ENCODE assay signal across 2 cellular contexts in the genomic region with DNA sequence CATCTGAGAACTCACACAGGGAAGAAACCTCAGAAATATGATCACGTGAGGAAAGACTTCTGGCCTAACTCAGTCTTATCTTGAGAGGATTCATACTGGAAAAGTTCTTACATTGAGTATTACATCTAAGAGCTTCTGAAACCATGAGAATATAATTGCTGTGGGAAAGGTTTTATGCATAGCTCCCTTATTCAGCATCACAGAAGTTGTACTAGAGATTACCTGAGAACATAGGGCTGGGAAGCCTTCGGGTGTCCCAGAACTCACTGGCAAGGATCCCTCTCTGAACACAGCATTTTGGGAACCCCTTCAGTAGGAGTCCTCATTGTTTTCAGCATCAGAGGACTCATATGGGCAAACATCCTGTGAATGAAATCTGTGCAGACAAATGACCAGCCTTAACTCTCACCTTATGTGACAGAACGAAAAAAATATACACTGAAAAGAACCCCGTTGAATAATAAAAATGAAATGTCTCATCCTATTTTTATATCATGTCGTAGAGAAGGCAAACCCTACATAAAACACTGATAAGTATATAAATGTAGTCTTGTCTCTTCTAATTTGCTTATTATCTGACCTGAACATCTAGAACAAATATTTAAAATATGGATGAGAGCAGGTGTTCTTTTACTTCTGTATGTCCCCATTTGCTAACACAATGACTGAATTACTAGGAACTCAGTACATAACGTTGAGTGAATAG.
TF ChIP-seq lines count a peak whose summit lies in the region.

No MANE protein-coding gene starts in this region.

TF ChIP-seq in IMR-90, 13 proteins besides CTCF, POLR2A, EP300 and RAD21:
- TF ChIP-seq CHD1 (IDR thresholded peaks at IDR 0.05; ENCODE audit: low read depth, low read length) (no peak), MAFK (IDR thresholded peaks at IDR 0.05; ENCODE audit: low read depth, low read length) (no peak), BHLHE40 (IDR thresholded peaks at IDR 0.05; ENCODE audit: low read depth, low read length) (no peak), SMC3 (IDR thresholded peaks at IDR 0.05; ENCODE audit: low read depth, low read length) (no peak)
- TF ChIP-seq, protein P1, sequence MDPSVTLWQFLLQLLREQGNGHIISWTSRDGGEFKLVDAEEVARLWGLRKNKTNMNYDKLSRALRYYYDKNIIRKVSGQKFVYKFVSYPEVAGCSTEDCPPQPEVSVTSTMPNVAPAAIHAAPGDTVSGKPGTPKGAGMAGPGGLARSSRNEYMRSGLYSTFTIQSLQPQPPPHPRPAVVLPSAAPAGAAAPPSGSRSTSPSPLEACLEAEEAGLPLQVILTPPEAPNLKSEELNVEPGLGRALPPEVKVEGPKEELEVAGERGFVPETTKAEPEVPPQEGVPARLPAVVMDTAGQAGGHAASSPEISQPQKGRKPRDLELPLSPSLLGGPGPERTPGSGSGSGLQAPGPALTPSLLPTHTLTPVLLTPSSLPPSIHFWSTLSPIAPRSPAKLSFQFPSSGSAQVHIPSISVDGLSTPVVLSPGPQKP (IDR thresholded peaks at IDR 0.05; ENCODE audit: borderline replicate concordance, low read depth, low read length), result no peak

TF ChIP-seq in GM12878, 131 proteins besides CTCF, POLR2A, EP300 and RAD21:
- TF ChIP-seq BHLHE40 (IDR thresholded peaks at IDR 0.05; ENCODE audit: borderline replicate concordance in 1 of 2, low read depth in 2 of 2, low read length in 1 of 2) (no peak), MEF2A (IDR thresholded peaks at IDR 0.05; ENCODE audit: insufficient read depth, low read depth, low read length) (no peak), PML (IDR thresholded peaks at IDR 0.05; ENCODE audit: low read length) (peak; percentile 38; the same call in 1 of the 2 replicates), RCOR1 (conservative IDR thresholded peaks at IDR 0.05; ENCODE audit: low read depth, low read length) (no peak), EED (IDR thresholded peaks at IDR 0.05; ENCODE audit: low read depth) (no peak), CREM (IDR thresholded peaks at IDR 0.05; ENCODE audit: low read depth) (no peak), SMARCA5 (IDR thresholded peaks at IDR 0.05) (no peak), NR2F1 (conservative IDR thresholded peaks at IDR 0.05) (no peak), MEF2B (IDR thresholded peaks at IDR 0.05; ENCODE audit: partially characterized antibody, poor library complexity, severe bottlenecking) (no peak), SIN3A (IDR thresholded peaks at IDR 0.05; ENCODE audit: low read depth, low read length) (no peak), KLF5 (IDR thresholded peaks at IDR 0.05; ENCODE audit: partially characterized antibody) (peak; percentile 97), CBX5 (IDR thresholded peaks at IDR 0.05; ENCODE audit: low read depth) (peak; percentile 100), ZNF274 (IDR thresholded peaks at IDR 0.05; ENCODE audit: insufficient read depth, insufficient read length) (peak; percentile 99), NRF1 (conservative IDR thresholded peaks at IDR 0.05; ENCODE audit: low read depth, low read length) (no peak)
- TF ChIP-seq, protein P2, sequence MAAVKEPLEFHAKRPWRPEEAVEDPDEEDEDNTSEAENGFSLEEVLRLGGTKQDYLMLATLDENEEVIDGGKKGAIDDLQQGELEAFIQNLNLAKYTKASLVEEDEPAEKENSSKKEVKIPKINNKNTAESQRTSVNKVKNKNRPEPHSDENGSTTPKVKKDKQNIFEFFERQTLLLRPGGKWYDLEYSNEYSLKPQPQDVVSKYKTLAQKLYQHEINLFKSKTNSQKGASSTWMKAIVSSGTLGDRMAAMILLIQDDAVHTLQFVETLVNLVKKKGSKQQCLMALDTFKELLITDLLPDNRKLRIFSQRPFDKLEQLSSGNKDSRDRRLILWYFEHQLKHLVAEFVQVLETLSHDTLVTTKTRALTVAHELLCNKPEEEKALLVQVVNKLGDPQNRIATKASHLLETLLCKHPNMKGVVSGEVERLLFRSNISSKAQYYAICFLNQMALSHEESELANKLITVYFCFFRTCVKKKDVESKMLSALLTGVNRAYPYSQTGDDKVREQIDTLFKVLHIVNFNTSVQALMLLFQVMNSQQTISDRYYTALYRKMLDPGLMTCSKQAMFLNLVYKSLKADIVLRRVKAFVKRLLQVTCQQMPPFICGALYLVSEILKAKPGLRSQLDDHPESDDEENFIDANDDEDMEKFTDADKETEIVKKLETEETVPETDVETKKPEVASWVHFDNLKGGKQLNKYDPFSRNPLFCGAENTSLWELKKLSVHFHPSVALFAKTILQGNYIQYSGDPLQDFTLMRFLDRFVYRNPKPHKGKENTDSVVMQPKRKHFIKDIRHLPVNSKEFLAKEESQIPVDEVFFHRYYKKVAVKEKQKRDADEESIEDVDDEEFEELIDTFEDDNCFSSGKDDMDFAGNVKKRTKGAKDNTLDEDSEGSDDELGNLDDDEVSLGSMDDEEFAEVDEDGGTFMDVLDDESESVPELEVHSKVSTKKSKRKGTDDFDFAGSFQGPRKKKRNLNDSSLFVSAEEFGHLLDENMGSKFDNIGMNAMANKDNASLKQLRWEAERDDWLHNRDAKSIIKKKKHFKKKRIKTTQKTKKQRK (IDR thresholded peaks at IDR 0.05; ENCODE audit: low read depth, low read length), result no peak
- TF ChIP-seq, protein P3, sequence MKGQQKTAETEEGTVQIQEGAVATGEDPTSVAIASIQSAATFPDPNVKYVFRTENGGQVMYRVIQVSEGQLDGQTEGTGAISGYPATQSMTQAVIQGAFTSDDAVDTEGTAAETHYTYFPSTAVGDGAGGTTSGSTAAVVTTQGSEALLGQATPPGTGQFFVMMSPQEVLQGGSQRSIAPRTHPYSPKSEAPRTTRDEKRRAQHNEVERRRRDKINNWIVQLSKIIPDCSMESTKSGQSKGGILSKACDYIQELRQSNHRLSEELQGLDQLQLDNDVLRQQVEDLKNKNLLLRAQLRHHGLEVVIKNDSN (IDR thresholded peaks at IDR 0.05; ENCODE audit: borderline replicate concordance, extremely low read length, insufficient read depth, low read depth, low read length), result peak; percentile 19
- TF ChIP-seq, protein P4, sequence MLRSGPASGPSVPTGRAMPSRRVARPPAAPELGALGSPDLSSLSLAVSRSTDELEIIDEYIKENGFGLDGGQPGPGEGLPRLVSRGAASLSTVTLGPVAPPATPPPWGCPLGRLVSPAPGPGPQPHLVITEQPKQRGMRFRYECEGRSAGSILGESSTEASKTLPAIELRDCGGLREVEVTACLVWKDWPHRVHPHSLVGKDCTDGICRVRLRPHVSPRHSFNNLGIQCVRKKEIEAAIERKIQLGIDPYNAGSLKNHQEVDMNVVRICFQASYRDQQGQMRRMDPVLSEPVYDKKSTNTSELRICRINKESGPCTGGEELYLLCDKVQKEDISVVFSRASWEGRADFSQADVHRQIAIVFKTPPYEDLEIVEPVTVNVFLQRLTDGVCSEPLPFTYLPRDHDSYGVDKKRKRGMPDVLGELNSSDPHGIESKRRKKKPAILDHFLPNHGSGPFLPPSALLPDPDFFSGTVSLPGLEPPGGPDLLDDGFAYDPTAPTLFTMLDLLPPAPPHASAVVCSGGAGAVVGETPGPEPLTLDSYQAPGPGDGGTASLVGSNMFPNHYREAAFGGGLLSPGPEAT (IDR thresholded peaks at IDR 0.05; ENCODE audit: low read depth), result peak; percentile 59; the same call in 1 of the 2 replicates
- TF ChIP-seq, protein P5, sequence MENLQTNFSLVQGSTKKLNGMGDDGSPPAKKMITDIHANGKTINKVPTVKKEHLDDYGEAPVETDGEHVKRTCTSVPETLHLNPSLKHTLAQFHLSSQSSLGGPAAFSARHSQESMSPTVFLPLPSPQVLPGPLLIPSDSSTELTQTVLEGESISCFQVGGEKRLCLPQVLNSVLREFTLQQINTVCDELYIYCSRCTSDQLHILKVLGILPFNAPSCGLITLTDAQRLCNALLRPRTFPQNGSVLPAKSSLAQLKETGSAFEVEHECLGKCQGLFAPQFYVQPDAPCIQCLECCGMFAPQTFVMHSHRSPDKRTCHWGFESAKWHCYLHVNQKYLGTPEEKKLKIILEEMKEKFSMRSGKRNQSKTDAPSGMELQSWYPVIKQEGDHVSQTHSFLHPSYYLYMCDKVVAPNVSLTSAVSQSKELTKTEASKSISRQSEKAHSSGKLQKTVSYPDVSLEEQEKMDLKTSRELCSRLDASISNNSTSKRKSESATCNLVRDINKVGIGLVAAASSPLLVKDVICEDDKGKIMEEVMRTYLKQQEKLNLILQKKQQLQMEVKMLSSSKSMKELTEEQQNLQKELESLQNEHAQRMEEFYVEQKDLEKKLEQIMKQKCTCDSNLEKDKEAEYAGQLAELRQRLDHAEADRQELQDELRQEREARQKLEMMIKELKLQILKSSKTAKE (IDR thresholded peaks at IDR 0.05; ENCODE audit: low read depth, poor library complexity, severe bottlenecking), result peak; percentile 35
